In genomic region chr11:36441610-36442208, GRCh38 we compare ENCODE assay signal across 9 cellular contexts.
A peak's percentile ranks its signal among the peaks of the same experiment; 100 is the strongest.
DNase-seq lines count a peak whose midpoint lies in the region; ATAC-seq and FAIRE-seq lines count a peak whose summit lies in the region.
"Had no signal": no experiment of that assay in that cellular context is flagged by ENCODE, and none has a peak within 500 bp of the region (broad histone marks: within the 10 kb centered on the region; RNA-seq: fewer than 3 reads in every experiment).

No MANE protein-coding gene starts in this region.

- H3K4me1 Mint-ChIP-seq in activated T-helper 1 cell treated with anti-CD3 and anti-CD28 coated beads, Interleukin-12 subunit alpha, Interleukin-12 subunit beta, Interleukin-2, Interleukin-4 antibody, amounts not matched to agents 30 ng/mL and 10 ng/mL and 1 ng/mL, durations not matched to agents 14 hours and 24 hours and 36 hours (ENCODE audit: low read depth): peaks cover 41% of the 10 kb centered on the region
- H3K4me1 Mint-ChIP-seq in T-helper 17 cell: no peaks in the 10 kb centered on the region

- H3K9me3 Mint-ChIP-seq in activated T-helper 1 cell treated with anti-CD3 and anti-CD28 coated beads, Interleukin-12 subunit alpha, Interleukin-12 subunit beta, Interleukin-2, Interleukin-4 antibody, amounts not matched to agents 30 ng/mL and 10 ng/mL and 1 ng/mL, durations not matched to agents 14 hours and 24 hours and 36 hours: no peaks in the 10 kb centered on the region

- H3K36me3 Mint-ChIP-seq in activated T-helper 1 cell treated with anti-CD3 and anti-CD28 coated beads, Interleukin-12 subunit alpha, Interleukin-12 subunit beta, Interleukin-2, Interleukin-4 antibody, amounts not matched to agents 30 ng/mL and 10 ng/mL and 1 ng/mL, durations not matched to agents 14 hours and 24 hours and 36 hours (ENCODE audit: low read depth): peaks cover 77% of the 10 kb centered on the region
- H3K36me3 Mint-ChIP-seq in T-helper 17 cell (ENCODE audit: low read depth): peaks cover 2% of the 10 kb centered on the region

- no peak for FAIRE-seq in frontal cortex (lab: Jason Lieb, UNC)

- no peaks in the 10 kb centered on the region for H3K9me3 ChIP-seq in T-helper 17 cell (ENCODE audit: control insufficient read depth, low read length, poor library complexity, severe bottlenecking)

- ATAC-seq in GM18499 (IDR thresholded peaks at IDR 0.05; ENCODE audit: insufficient read depth, unreplicated experiment) (peak; percentile 94), GM19397 (IDR thresholded peaks at IDR 0.05; ENCODE audit: unreplicated experiment) (peak; percentile 67), HG02885 (IDR thresholded peaks at IDR 0.05; ENCODE audit: poor library complexity, unreplicated experiment) (peak; percentile 97), T-helper 17 cell (no peak)

- no peak overlapping the region for H3K4me3 Mint-ChIP-seq in activated T-helper 1 cell treated with anti-CD3 and anti-CD28 coated beads, Interleukin-12 subunit alpha, Interleukin-12 subunit beta, Interleukin-2, Interleukin-4 antibody, amounts not matched to agents 30 ng/mL and 10 ng/mL and 1 ng/mL, durations not matched to agents 14 hours and 24 hours and 36 hours
- no peak overlapping the region for H3K4me3 Mint-ChIP-seq in T-helper 17 cell

- no peak for DNase-seq in activated T-helper 1 cell treated with anti-CD3 and anti-CD28 coated beads, Interleukin-12 subunit alpha, Interleukin-12 subunit beta, Interleukin-2, Interleukin-4 antibody, amounts not matched to agents 30 ng/mL and 10 ng/mL and 1 ng/mL, durations not matched to agents 14 hours and 24 hours and 36 hours (ENCODE audit: low spot score)
- DNase-seq in frontal cortex (ENCODE audit: low spot score in 2 of 2): no peak
- no peak for DNase-seq in AG08396 (ENCODE audit: low spot score)
- no peak for DNase-seq in NCI-H1048 (lab: John Stamatoyannopoulos, UW)
- DNase-seq in T-helper 17 cell: no peak
- DNase-seq: occipital lobe had no signal

- no peaks in the 10 kb centered on the region for H3K27me3 Mint-ChIP-seq in activated T-helper 1 cell treated with anti-CD3 and anti-CD28 coated beads, Interleukin-12 subunit alpha, Interleukin-12 subunit beta, Interleukin-2, Interleukin-4 antibody, amounts not matched to agents 30 ng/mL and 10 ng/mL and 1 ng/mL, durations not matched to agents 14 hours and 24 hours and 36 hours (ENCODE audit: insufficient read depth)
- no peaks in the 10 kb centered on the region for H3K27me3 Mint-ChIP-seq in T-helper 17 cell

- intact Hi-C loops in activated T-helper 1 cell treated with anti-CD3 and anti-CD28 coated beads, Interleukin-12 subunit alpha, Interleukin-12 subunit beta, Interleukin-2, Interleukin-4 antibody, amounts not matched to agents 30 ng/mL and 10 ng/mL and 1 ng/mL, durations not matched to agents 14 hours and 24 hours and 36 hours (cut with micrococcal nuclease): loop anchor here (1.0 kb wide), 4 partner anchors 21 to 87 kb away; no protein-coding TSS in a partner anchor

- H3K27ac Mint-ChIP-seq in activated T-helper 1 cell treated with anti-CD3 and anti-CD28 coated beads, Interleukin-12 subunit alpha, Interleukin-12 subunit beta, Interleukin-2, Interleukin-4 antibody, amounts not matched to agents 30 ng/mL and 10 ng/mL and 1 ng/mL, durations not matched to agents 14 hours and 24 hours and 36 hours: peak overlapping the region; percentile 36
- no peak overlapping the region for H3K27ac Mint-ChIP-seq in T-helper 17 cell
